In genomic region chr7:143837223-143837622, GRCh38 we compare ENCODE assay signal across 8 cellular contexts.
DNase-seq lines count a peak whose midpoint lies in the region; ATAC-seq and TF ChIP-seq lines count a peak whose summit lies in the region.
"Not testable (repeated sequence)": the region's sequence is repeated elsewhere in the genome, so short reads cannot be mapped to it uniquely, and the experiment has no call there.

No MANE protein-coding gene starts in this region.

- intact Hi-C loops in head of caudate nucleus (cut with DNase I): not testable (repeated sequence)

- DNase-seq in GM12865 (ENCODE audit: low read depth): not testable (repeated sequence)
- DNase-seq in WTC11 (ENCODE audit: low spot score): peak; percentile 96
- peak; percentile 94 for DNase-seq in activated naive CD4-positive, alpha-beta T cell treated with anti-CD3 and anti-CD28 coated beads, Interleukin-2, amount 50 U/mL, for 16 hours
- peak; percentile 63 to 98 (median 94) for DNase-seq in head of caudate nucleus
- peak; percentile 96 for DNase-seq in progenitor cell of endocrine pancreas (ENCODE audit: low spot score, unreplicated experiment)

- CTCF ChIA-PET in WTC11 (lab: Charles Lee): not testable (repeated sequence)

- H3K36me3 Mint-ChIP-seq in WTC11; progenitor cell of endocrine pancreas (ENCODE audit: insufficient read depth); stimulated activated memory B cell treated with anti-CD40 and anti-IgM and Interleukin-4, amounts not matched to agents 10 μg/mL and 1 μg/mL and 100 μg/mL, for 72 hours: not testable (repeated sequence)

- TF ChIP-seq CTCF in GM12865 (IDR thresholded peaks at IDR 0.05; ENCODE audit: insufficient read depth, low read depth, low read length, missing control alignments) (peak; percentile 36), WTC11 (IDR thresholded peaks at IDR 0.05) (peak; percentile 82), progenitor cell of endocrine pancreas (IDR thresholded peaks at IDR 0.05; ENCODE audit: unreplicated experiment) (peak; percentile 60)

- H3K27ac Mint-ChIP-seq in WTC11; progenitor cell of endocrine pancreas; stimulated activated memory B cell treated with anti-CD40 and anti-IgM and Interleukin-4, amounts not matched to agents 10 μg/mL and 1 μg/mL and 100 μg/mL, for 72 hours: not testable (repeated sequence)

- H3K9me3 Mint-ChIP-seq in WTC11; progenitor cell of endocrine pancreas (ENCODE audit: low read depth); stimulated activated memory B cell treated with anti-CD40 and anti-IgM and Interleukin-4, amounts not matched to agents 10 μg/mL and 1 μg/mL and 100 μg/mL, for 72 hours: not testable (repeated sequence)

- H3K4me3 Mint-ChIP-seq in WTC11; progenitor cell of endocrine pancreas (ENCODE audit: low read depth): not testable (repeated sequence)
- peak overlapping the region; percentile 57 for H3K4me3 Mint-ChIP-seq in stimulated activated memory B cell treated with anti-CD40 and anti-IgM and Interleukin-4, amounts not matched to agents 10 μg/mL and 1 μg/mL and 100 μg/mL, for 72 hours

- POLR2A ChIA-PET in WTC11 (lab: Charles Lee): not testable (repeated sequence)

- not testable (repeated sequence) for H3K27me3 Mint-ChIP-seq in WTC11 (ENCODE audit: low read depth); progenitor cell of endocrine pancreas; stimulated activated memory B cell treated with anti-CD40 and anti-IgM and Interleukin-4, amounts not matched to agents 10 μg/mL and 1 μg/mL and 100 μg/mL, for 72 hours

- H3K4me3 ChIP-seq in GM12865 (ENCODE audit: low read depth, low read length): not testable (repeated sequence)

- ATAC-seq in GM21526 (IDR thresholded peaks at IDR 0.05; ENCODE audit: low FRiP score, unreplicated experiment) (peak; percentile 60), HG03342 (IDR thresholded peaks at IDR 0.05; ENCODE audit: unreplicated experiment) (peak; percentile 60), WTC11 (peak; percentile 60)
- ATAC-seq in stimulated activated memory B cell treated with anti-CD40 and anti-IgM and Interleukin-4, amounts not matched to agents 10 μg/mL and 1 μg/mL and 100 μg/mL, for 72 hours: peak; percentile 84

- H3K4me1 Mint-ChIP-seq in WTC11; progenitor cell of endocrine pancreas (ENCODE audit: low read depth); stimulated activated memory B cell treated with anti-CD40 and anti-IgM and Interleukin-4, amounts not matched to agents 10 μg/mL and 1 μg/mL and 100 μg/mL, for 72 hours: not testable (repeated sequence)
